Comparison of ENCODE assay signal across 8 cellular contexts in genomic region chr5:115419794-115420585, GRCh38.
DNase-seq lines count a peak whose midpoint lies in the region; ATAC-seq and TF ChIP-seq lines count a peak whose summit lies in the region.

No MANE protein-coding gene starts in this region.

- no peak for TF ChIP-seq CTCF in epithelial cell of esophagus (IDR thresholded peaks at IDR 0.05; ENCODE audit: insufficient read depth, low read depth, low read length, missing control alignments)
- no peak for TF ChIP-seq CTCF in omental fat pad (IDR thresholded peaks at IDR 0.05)

- DNase-seq in ELR (ENCODE audit: low read depth) (peak; percentile 96), NOMO-1 treated with dmso at 0.1 percent for 144 hours (lab: John Stamatoyannopoulos, UW; ENCODE audit: unreplicated experiment) (peak; percentile 10), epithelial cell of esophagus (ENCODE audit: low read depth) (peak; percentile 91), omental fat pad (ENCODE audit: low spot score) (no peak), NCI-H2196 treated with DMSO at 0.1 percent for 48 hours (lab: John Stamatoyannopoulos, UW; ENCODE audit: unreplicated experiment) (no peak), HUDEP-2 (lab: John Stamatoyannopoulos, UW; ENCODE audit: unreplicated experiment in 76 of 76) (no peak)

- ATAC-seq in omental fat pad (ENCODE audit: low FRiP score) = peak; percentile 88
- ATAC-seq in GM18498 (IDR thresholded peaks at IDR 0.05; ENCODE audit: unreplicated experiment) = no peak
- ATAC-seq in GM18502 (IDR thresholded peaks at IDR 0.05; ENCODE audit: poor library complexity, unreplicated experiment) = no peak

- no peak overlapping the region for H3K4me3 ChIP-seq in epithelial cell of esophagus (ENCODE audit: low read length)

Comparison
In these comparisons a context has a peak if more than half of its experiments do, and no peak if none do; other contexts are left out.
1. DNase-seq: peak in ELR (single experiment), NOMO-1 treated with dmso at 0.1 percent for 144 hours (single experiment) and epithelial cell of esophagus (single experiment); none in omental fat pad (single experiment), NCI-H2196 treated with DMSO at 0.1 percent for 48 hours (single experiment) and HUDEP-2 (0 of 76).